In genomic region chr3:104564045-104564643, GRCh38 we compare ENCODE assay signal across 8 cellular contexts.
DNase-seq lines count a peak whose midpoint lies in the region; ATAC-seq, FAIRE-seq and TF ChIP-seq lines count a peak whose summit lies in the region.

No MANE protein-coding gene starts in this region.

- ATAC-seq in heart right ventricle (no peak), left ventricle myocardium superior (no peak), PC-3 (no peak; the same call in 1 of the 2 replicates)

- DNase-seq in heart right ventricle (peak in 1 of 2 donors; percentile 12), left ventricle myocardium superior (no peak), PC-3 (peak; percentile 92), frontal cortex (ENCODE audit: low spot score in 2 of 2) (no peak), epidermal melanocyte (ENCODE audit: insufficient read length, low spot score) (no peak), NCI-H2227 (lab: John Stamatoyannopoulos, UW; ENCODE audit: unreplicated experiment) (no peak)
- peak; percentile 66 to 75 for DNase-seq in activated T-cell treated with anti-CD3 and anti-CD28 coated beads, Interleukin-2, amount 50 U/mL, for 48 hours
- DNase-seq in stimulated activated CD4-positive, alpha-beta T cell treated with anti-CD3 and anti-CD28 coated beads, Interleukin-12 subunit alpha, Interleukin-12 subunit beta, amount 100 ng/mL, for 24 hours (ENCODE audit: low read depth in 2 of 2) = peak; percentile 2 to 54

- CTCF ChIA-PET in PC-3 (lab: Charles Lee) = no interaction called here

- 0 out of 2 replicates have a peak overlapping the region, but pooled peaks have one; percentile 8 for H2AFZ ChIP-seq in PC-3 (ENCODE audit: low read length)

- intact Hi-C loops in heart right ventricle (cut with DNase I) (no loop called here), left ventricle myocardium superior (cut with micrococcal nuclease) (no loop called here), PC-3 (cut with micrococcal nuclease) (no loop called here)

- FAIRE-seq in frontal cortex (lab: Jason Lieb, UNC) = peak; percentile 54

- TF ChIP-seq CTCF in heart right ventricle (IDR thresholded peaks at IDR 0.05) = peak; percentile 22 to 72 (median 58)
- peak; percentile 91 for TF ChIP-seq CTCF in PC-3 (conservative IDR thresholded peaks at IDR 0.05; ENCODE audit: low read depth, low read length)

- H3K4me1 ChIP-seq in heart right ventricle = no peaks in the 10 kb centered on the region
- no peaks in the 10 kb centered on the region for H3K4me1 ChIP-seq in PC-3 (ENCODE audit: insufficient read depth, low read length)

- H3K4me3 ChIP-seq in heart right ventricle = no peak overlapping the region
- H3K4me3 ChIP-seq in PC-3 (ENCODE audit: low read length) = no peak overlapping the region

- no peaks in the 10 kb centered on the region for H3K79me2 ChIP-seq in PC-3 (ENCODE audit: low read length)

- no peaks in the 10 kb centered on the region for H3F3A ChIP-seq in PC-3 (ENCODE audit: low read length, unreplicated experiment)

- BruUV-seq in PC-3 (replicated peaks; lab: Mats Ljungman, UMichigan) = no TSS peak

- H3K27ac ChIP-seq in heart right ventricle (no peak overlapping the region), PC-3 (ENCODE audit: low read length) (no peak overlapping the region)

- 0 out of 2 replicates have a peak, but pooled peaks cover 3% of the 10 kb centered on the region for H3K9me2 ChIP-seq in PC-3 (replicated peaks; ENCODE audit: low read length)

- 65 to 70% methylated on average over 6 of the region's 6 CpGs for WGBS in heart right ventricle, 2 donors

- H3K36me3 ChIP-seq in heart right ventricle (no peaks in the 10 kb centered on the region), PC-3 (ENCODE audit: low read depth, low read length) (no peaks in the 10 kb centered on the region)

- H3K9me3 ChIP-seq in heart right ventricle (no peaks in the 10 kb centered on the region), PC-3 (ENCODE audit: low read length) (no peaks in the 10 kb centered on the region)

- H3K9ac ChIP-seq in PC-3 (ENCODE audit: low read length) = no peak overlapping the region

- POLR2A ChIA-PET in PC-3 (lab: Charles Lee; ENCODE audit: unreplicated experiment) = no interaction called here

- no peaks in the 10 kb centered on the region for H4K20me1 ChIP-seq in PC-3 (ENCODE audit: low read length)

- H3K27me3 ChIP-seq in heart right ventricle (no peaks in the 10 kb centered on the region), PC-3 (ENCODE audit: low read length) (no peaks in the 10 kb centered on the region)

- no peak overlapping the region for H3K4me2 ChIP-seq in PC-3 (ENCODE audit: low read length)

Comparison
In these comparisons a context has a peak if more than half of its experiments do, and no peak if none do; other contexts are left out.
1. DNase-seq: peak in PC-3 (single experiment), activated T-cell treated with anti-CD3 and anti-CD28 coated beads, Interleukin-2, amount 50 U/mL, for 48 hours (2 of 2) and stimulated activated CD4-positive, alpha-beta T cell treated with anti-CD3 and anti-CD28 coated beads, Interleukin-12 subunit alpha, Interleukin-12 subunit beta, amount 100 ng/mL, for 24 hours (2 of 2); none in left ventricle myocardium superior (single experiment), frontal cortex (0 of 2), epidermal melanocyte (single experiment) and NCI-H2227 (single experiment).